ENCODE assay signal across 1 cellular context in the genomic region with DNA sequence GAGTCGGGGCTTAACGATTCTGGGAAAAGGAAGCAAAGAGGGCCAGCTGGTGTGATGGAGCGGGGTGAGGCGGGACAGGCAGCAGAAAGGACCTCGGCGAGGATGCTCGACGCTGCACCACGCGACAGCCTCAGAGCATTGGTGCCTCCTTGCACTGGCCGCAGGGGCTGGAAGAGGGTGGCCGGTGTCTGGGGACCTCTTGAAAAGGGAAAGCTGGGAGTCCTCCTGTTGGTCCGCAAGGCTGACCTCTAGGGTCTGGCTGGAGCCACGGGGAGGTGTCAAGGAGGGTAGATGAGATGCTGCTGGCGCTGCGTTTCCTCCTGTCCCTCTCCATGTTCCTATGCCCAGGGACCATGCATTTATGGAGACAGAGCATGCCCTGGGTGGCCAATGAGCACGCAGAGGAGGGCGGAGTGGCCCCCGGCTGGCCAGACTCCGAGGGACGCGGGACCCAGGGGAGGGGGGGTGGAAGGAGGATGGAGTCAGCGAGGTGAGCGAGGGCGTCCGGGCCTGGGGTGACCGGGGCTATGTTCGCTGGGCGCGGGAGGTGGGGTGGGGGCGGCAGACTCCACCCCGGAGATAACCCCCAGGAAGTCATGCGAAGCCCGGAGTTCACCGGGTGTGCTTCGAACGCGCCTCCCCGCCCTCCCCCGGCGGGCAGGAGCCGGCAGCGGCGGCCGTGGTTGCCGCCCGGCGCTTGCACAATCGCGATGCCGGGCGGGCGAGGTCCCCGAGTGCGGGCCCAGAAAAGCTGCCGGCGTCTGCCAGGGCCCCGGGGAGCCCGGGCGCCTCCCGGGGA.
TF ChIP-seq lines count a peak whose summit lies in the region.

Gene CYP24A1, minus strand, starts transcription at position 334 of the 799 bp plus-strand sequence. CDS start 407 bp downstream, outside the sequence.

TF ChIP-seq in HepG2, 621 proteins besides CTCF, POLR2A, EP300 and RAD21 (continued from another document):
- TF ChIP-seq RARA (CRISPR knock-in tag; IDR thresholded peaks at IDR 0.05): 0 out of 2 replicates have a peak, but pooled peaks have one; percentile 38
- peak; percentile 87 for TF ChIP-seq CEBPB (IDR thresholded peaks at IDR 0.05; ENCODE audit: borderline replicate concordance, low read depth, low read length)
- TF ChIP-seq ZNF451 (CRISPR knock-in tag; IDR thresholded peaks at IDR 0.05): peak; percentile 71; the same call in 1 of the 2 replicates
- peak in 1 of 2 experiments; percentile 68; a peak in 1 of 4 replicates for TF ChIP-seq KLF16 (CRISPR knock-in tag; IDR thresholded peaks at IDR 0.05)
- TF ChIP-seq, protein P1, sequence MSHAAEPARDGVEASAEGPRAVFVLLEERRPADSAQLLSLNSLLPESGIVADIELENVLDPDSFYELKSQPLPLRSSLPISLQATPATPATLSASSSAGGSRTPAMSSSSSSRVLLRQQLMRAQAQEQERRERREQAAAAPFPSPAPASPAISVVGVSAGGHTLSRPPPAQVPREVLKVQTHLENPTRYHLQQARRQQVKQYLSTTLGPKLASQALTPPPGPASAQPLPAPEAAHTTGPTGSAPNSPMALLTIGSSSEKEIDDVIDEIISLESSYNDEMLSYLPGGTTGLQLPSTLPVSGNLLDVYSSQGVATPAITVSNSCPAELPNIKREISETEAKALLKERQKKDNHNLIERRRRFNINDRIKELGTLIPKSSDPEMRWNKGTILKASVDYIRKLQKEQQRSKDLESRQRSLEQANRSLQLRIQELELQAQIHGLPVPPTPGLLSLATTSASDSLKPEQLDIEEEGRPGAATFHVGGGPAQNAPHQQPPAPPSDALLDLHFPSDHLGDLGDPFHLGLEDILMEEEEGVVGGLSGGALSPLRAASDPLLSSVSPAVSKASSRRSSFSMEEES (CRISPR knock-in tag; IDR thresholded peaks at IDR 0.05): peak; percentile 12; the same call in 1 of the 2 replicates
- TF ChIP-seq, protein P2, sequence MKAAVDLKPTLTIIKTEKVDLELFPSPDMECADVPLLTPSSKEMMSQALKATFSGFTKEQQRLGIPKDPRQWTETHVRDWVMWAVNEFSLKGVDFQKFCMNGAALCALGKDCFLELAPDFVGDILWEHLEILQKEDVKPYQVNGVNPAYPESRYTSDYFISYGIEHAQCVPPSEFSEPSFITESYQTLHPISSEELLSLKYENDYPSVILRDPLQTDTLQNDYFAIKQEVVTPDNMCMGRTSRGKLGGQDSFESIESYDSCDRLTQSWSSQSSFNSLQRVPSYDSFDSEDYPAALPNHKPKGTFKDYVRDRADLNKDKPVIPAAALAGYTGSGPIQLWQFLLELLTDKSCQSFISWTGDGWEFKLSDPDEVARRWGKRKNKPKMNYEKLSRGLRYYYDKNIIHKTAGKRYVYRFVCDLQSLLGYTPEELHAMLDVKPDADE (CRISPR knock-in tag; IDR thresholded peaks at IDR 0.05): 0 out of 2 replicates have a peak, but pooled peaks have one; percentile 46
- TF ChIP-seq ZNF878 (CRISPR knock-in tag; IDR thresholded peaks at IDR 0.05): 0 out of 2 replicates have a peak, but pooled peaks have one; percentile 62
- TF ChIP-seq ZNF639 (CRISPR knock-in tag; conservative IDR thresholded peaks at IDR 0.05): peak; percentile 66; the same call in 1 of the 2 replicates
- TF ChIP-seq, protein P3, sequence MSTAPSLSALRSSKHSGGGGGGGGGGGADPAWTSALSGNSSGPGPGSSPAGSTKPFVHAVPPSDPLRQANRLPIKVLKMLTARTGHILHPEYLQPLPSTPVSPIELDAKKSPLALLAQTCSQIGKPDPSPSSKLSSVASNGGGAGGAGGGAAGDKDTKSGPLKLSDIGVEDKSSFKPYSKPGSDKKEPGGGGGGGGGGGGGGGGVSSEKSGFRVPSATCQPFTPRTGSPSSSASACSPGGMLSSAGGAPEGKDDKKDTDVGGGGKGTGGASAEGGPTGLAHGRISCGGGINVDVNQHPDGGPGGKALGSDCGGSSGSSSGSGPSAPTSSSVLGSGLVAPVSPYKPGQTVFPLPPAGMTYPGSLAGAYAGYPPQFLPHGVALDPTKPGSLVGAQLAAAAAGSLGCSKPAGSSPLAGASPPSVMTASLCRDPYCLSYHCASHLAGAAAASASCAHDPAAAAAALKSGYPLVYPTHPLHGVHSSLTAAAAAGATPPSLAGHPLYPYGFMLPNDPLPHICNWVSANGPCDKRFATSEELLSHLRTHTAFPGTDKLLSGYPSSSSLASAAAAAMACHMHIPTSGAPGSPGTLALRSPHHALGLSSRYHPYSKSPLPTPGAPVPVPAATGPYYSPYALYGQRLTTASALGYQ (CRISPR knock-in tag; IDR thresholded peaks at IDR 0.05): no peak; the same call in 1 of the 2 replicates
- 0 out of 2 replicates have a peak, but pooled peaks have one; percentile 20 for TF ChIP-seq SMAD1 (CRISPR knock-in tag; IDR thresholded peaks at IDR 0.05; ENCODE audit: borderline replicate concordance, low read depth)
- no peak for TF ChIP-seq IRF9 (CRISPR knock-in tag; IDR thresholded peaks at IDR 0.05; ENCODE audit: borderline replicate concordance)
- peak; percentile 78 for TF ChIP-seq MYPOP (CRISPR knock-in tag; IDR thresholded peaks at IDR 0.05)
- peak; percentile 39; the same call in 1 of the 2 replicates for TF ChIP-seq MXD3 (CRISPR knock-in tag; IDR thresholded peaks at IDR 0.05)
- TF ChIP-seq, protein P4, sequence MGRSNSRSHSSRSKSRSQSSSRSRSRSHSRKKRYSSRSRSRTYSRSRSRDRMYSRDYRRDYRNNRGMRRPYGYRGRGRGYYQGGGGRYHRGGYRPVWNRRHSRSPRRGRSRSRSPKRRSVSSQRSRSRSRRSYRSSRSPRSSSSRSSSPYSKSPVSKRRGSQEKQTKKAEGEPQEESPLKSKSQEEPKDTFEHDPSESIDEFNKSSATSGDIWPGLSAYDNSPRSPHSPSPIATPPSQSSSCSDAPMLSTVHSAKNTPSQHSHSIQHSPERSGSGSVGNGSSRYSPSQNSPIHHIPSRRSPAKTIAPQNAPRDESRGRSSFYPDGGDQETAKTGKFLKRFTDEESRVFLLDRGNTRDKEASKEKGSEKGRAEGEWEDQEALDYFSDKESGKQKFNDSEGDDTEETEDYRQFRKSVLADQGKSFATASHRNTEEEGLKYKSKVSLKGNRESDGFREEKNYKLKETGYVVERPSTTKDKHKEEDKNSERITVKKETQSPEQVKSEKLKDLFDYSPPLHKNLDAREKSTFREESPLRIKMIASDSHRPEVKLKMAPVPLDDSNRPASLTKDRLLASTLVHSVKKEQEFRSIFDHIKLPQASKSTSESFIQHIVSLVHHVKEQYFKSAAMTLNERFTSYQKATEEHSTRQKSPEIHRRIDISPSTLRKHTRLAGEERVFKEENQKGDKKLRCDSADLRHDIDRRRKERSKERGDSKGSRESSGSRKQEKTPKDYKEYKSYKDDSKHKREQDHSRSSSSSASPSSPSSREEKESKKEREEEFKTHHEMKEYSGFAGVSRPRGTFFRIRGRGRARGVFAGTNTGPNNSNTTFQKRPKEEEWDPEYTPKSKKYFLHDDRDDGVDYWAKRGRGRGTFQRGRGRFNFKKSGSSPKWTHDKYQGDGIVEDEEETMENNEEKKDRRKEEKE (IDR thresholded peaks at IDR 0.05): no peak
- no peak for TF ChIP-seq ZBTB7A (CRISPR knock-in tag; IDR thresholded peaks at IDR 0.05)
- TF ChIP-seq, protein P5, sequence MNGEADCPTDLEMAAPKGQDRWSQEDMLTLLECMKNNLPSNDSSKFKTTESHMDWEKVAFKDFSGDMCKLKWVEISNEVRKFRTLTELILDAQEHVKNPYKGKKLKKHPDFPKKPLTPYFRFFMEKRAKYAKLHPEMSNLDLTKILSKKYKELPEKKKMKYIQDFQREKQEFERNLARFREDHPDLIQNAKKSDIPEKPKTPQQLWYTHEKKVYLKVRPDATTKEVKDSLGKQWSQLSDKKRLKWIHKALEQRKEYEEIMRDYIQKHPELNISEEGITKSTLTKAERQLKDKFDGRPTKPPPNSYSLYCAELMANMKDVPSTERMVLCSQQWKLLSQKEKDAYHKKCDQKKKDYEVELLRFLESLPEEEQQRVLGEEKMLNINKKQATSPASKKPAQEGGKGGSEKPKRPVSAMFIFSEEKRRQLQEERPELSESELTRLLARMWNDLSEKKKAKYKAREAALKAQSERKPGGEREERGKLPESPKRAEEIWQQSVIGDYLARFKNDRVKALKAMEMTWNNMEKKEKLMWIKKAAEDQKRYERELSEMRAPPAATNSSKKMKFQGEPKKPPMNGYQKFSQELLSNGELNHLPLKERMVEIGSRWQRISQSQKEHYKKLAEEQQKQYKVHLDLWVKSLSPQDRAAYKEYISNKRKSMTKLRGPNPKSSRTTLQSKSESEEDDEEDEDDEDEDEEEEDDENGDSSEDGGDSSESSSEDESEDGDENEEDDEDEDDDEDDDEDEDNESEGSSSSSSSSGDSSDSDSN (CRISPR knock-in tag; IDR thresholded peaks at IDR 0.05): peak; percentile 61
- TF ChIP-seq SRSF1 (optimal IDR thresholded peaks at IDR 0.05; ENCODE audit: low read depth, low read length): no peak
- 0 out of 2 replicates have a peak, but pooled peaks have one; percentile 13 for TF ChIP-seq ZNF891 (CRISPR knock-in tag; IDR thresholded peaks at IDR 0.05)
- 0 out of 2 replicates have a peak, but pooled peaks have one; percentile 45 for TF ChIP-seq ZNF607 (CRISPR knock-in tag; IDR thresholded peaks at IDR 0.05; ENCODE audit: borderline replicate concordance)
- TF ChIP-seq YEATS4 (CRISPR knock-in tag; IDR thresholded peaks at IDR 0.05; ENCODE audit: borderline replicate concordance): peak; percentile 69; the same call in 1 of the 2 replicates
